Comparison of ENCODE assay signal across 1 cellular context in genomic region chr6:28218312-28219248, GRCh38.
TF ChIP-seq lines count a peak whose summit lies in the region.

No MANE protein-coding gene starts in this region.

TF ChIP-seq in HepG2, 621 proteins besides CTCF, POLR2A, EP300 and RAD21 (continued from another document and continues in another):
- TF ChIP-seq, protein P1, sequence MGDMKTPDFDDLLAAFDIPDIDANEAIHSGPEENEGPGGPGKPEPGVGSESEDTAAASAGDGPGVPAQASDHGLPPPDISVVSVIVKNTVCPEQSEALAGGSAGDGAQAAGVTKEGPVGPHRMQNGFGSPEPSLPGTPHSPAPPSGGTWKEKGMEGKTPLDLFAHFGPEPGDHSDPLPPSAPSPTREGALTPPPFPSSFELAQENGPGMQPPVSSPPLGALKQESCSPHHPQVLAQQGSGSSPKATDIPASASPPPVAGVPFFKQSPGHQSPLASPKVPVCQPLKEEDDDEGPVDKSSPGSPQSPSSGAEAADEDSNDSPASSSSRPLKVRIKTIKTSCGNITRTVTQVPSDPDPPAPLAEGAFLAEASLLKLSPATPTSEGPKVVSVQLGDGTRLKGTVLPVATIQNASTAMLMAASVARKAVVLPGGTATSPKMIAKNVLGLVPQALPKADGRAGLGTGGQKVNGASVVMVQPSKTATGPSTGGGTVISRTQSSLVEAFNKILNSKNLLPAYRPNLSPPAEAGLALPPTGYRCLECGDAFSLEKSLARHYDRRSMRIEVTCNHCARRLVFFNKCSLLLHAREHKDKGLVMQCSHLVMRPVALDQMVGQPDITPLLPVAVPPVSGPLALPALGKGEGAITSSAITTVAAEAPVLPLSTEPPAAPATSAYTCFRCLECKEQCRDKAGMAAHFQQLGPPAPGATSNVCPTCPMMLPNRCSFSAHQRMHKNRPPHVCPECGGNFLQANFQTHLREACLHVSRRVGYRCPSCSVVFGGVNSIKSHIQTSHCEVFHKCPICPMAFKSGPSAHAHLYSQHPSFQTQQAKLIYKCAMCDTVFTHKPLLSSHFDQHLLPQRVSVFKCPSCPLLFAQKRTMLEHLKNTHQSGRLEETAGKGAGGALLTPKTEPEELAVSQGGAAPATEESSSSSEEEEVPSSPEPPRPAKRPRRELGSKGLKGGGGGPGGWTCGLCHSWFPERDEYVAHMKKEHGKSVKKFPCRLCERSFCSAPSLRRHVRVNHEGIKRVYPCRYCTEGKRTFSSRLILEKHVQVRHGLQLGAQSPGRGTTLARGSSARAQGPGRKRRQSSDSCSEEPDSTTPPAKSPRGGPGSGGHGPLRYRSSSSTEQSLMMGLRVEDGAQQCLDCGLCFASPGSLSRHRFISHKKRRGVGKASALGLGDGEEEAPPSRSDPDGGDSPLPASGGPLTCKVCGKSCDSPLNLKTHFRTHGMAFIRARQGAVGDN (CRISPR knock-in tag; IDR thresholded peaks at IDR 0.05), result peak; percentile 94
- TF ChIP-seq, protein P2, sequence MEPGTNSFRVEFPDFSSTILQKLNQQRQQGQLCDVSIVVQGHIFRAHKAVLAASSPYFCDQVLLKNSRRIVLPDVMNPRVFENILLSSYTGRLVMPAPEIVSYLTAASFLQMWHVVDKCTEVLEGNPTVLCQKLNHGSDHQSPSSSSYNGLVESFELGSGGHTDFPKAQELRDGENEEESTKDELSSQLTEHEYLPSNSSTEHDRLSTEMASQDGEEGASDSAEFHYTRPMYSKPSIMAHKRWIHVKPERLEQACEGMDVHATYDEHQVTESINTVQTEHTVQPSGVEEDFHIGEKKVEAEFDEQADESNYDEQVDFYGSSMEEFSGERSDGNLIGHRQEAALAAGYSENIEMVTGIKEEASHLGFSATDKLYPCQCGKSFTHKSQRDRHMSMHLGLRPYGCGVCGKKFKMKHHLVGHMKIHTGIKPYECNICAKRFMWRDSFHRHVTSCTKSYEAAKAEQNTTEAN (CRISPR knock-in tag; conservative IDR thresholded peaks at IDR 0.05), result peak; percentile 78; the same call in 1 of the 2 replicates
- TF ChIP-seq ASH2L (IDR thresholded peaks at IDR 0.05; ENCODE audit: insufficient read length, low read depth, low read length), result peak; percentile 94
- peak; percentile 86; the same call in 1 of the 2 replicates for TF ChIP-seq ZNF792 (CRISPR knock-in tag; IDR thresholded peaks at IDR 0.05)
- 0 out of 2 replicates have a peak, but pooled peaks have one; percentile 52 for TF ChIP-seq ZNF101 (CRISPR knock-in tag; IDR thresholded peaks at IDR 0.05; ENCODE audit: borderline replicate concordance, low read depth)
- TF ChIP-seq GLI4 (CRISPR knock-in tag; IDR thresholded peaks at IDR 0.05; ENCODE audit: borderline replicate concordance), result no peak; the same call in 1 of the 2 replicates
- no peak for TF ChIP-seq FOXK2 (IDR thresholded peaks at IDR 0.05)
- TF ChIP-seq ZNF7 (CRISPR knock-in tag; IDR thresholded peaks at IDR 0.05), result peak; percentile 21; the same call in 1 of the 2 replicates
- TF ChIP-seq CHD4 (IDR thresholded peaks at IDR 0.05; ENCODE audit: borderline replicate concordance, low read length), result no peak
- TF ChIP-seq SMAD9 (CRISPR knock-in tag; IDR thresholded peaks at IDR 0.05), result peak; percentile 63; the same call in 1 of the 2 replicates
- TF ChIP-seq MIXL1 (CRISPR knock-in tag; IDR thresholded peaks at IDR 0.05), result 0 out of 2 replicates have a peak, but pooled peaks have one; percentile 5
- TF ChIP-seq ZNF230 (CRISPR knock-in tag; IDR thresholded peaks at IDR 0.05), result peak; percentile 83
- TF ChIP-seq FOXP1 (IDR thresholded peaks at IDR 0.05), result no peak
- TF ChIP-seq FOXP1 (CRISPR knock-in tag; IDR thresholded peaks at IDR 0.05), result no peak
- peak; percentile 45; the same call in 1 of the 2 replicates for TF ChIP-seq AHR (CRISPR knock-in tag; IDR thresholded peaks at IDR 0.05)
- TF ChIP-seq NR3C1 (CRISPR knock-in tag; IDR thresholded peaks at IDR 0.05), result no peak
- TF ChIP-seq ZNF501 (CRISPR knock-in tag; IDR thresholded peaks at IDR 0.05), result peak; percentile 74; the same call in 1 of the 2 replicates
- TF ChIP-seq ZNF749 (CRISPR knock-in tag; IDR thresholded peaks at IDR 0.05; ENCODE audit: borderline replicate concordance), result peak; percentile 61
- TF ChIP-seq PCBP2 (optimal IDR thresholded peaks at IDR 0.05; ENCODE audit: low read depth, low read length, poor library complexity, severe bottlenecking), result no peak
- no peak for TF ChIP-seq ZNF75D (CRISPR knock-in tag; IDR thresholded peaks at IDR 0.05; ENCODE audit: borderline replicate concordance)
- peak; percentile 63 for TF ChIP-seq ZNF709 (CRISPR knock-in tag; IDR thresholded peaks at IDR 0.05)
- no peak for TF ChIP-seq ARID2 (CRISPR knock-in tag; IDR thresholded peaks at IDR 0.05; ENCODE audit: borderline replicate concordance)
- no peak for TF ChIP-seq CREBL2 (CRISPR knock-in tag; IDR thresholded peaks at IDR 0.05; ENCODE audit: borderline replicate concordance)
- no peak for TF ChIP-seq CCAR2 (optimal IDR thresholded peaks at IDR 0.05; ENCODE audit: low read depth, low read length)
- TF ChIP-seq ZSCAN22 (CRISPR knock-in tag; IDR thresholded peaks at IDR 0.05), result no peak; the same call in 1 of the 2 replicates
- no peak for TF ChIP-seq PLSCR1 (CRISPR knock-in tag; IDR thresholded peaks at IDR 0.05; ENCODE audit: borderline replicate concordance)
- TF ChIP-seq HNRNPLL (IDR thresholded peaks at IDR 0.05; ENCODE audit: low read depth, low read length, poor library complexity, severe bottlenecking), result peak; percentile 50
- TF ChIP-seq ATF5 (CRISPR knock-in tag; IDR thresholded peaks at IDR 0.05; ENCODE audit: low read depth), result 0 out of 2 replicates have a peak, but pooled peaks have one; percentile 50
- TF ChIP-seq ZNF12 (CRISPR knock-in tag; IDR thresholded peaks at IDR 0.05), result no peak
- TF ChIP-seq ZNF232 (CRISPR knock-in tag; IDR thresholded peaks at IDR 0.05; ENCODE audit: borderline replicate concordance), result peak; percentile 56; the same call in 1 of the 2 replicates
- no peak for TF ChIP-seq FOXA1 (IDR thresholded peaks at IDR 0.05)
- TF ChIP-seq FOXA1 (CRISPR knock-in tag; IDR thresholded peaks at IDR 0.05), result no peak
- TF ChIP-seq ZNF10 (CRISPR knock-in tag; IDR thresholded peaks at IDR 0.05; ENCODE audit: borderline replicate concordance, low read depth), result no peak
- TF ChIP-seq PREB (CRISPR knock-in tag; IDR thresholded peaks at IDR 0.05), result no peak; the same call in 1 of the 2 replicates
- TF ChIP-seq MBNL3 (CRISPR knock-in tag; conservative IDR thresholded peaks at IDR 0.05), result no peak
- TF ChIP-seq RBM39 (IDR thresholded peaks at IDR 0.05; ENCODE audit: low read depth, low read length, poor library complexity, severe bottlenecking), result peak; percentile 86
- TF ChIP-seq ZNF18 (CRISPR knock-in tag; IDR thresholded peaks at IDR 0.05; ENCODE audit: insufficient replicate concordance), result no peak
- TF ChIP-seq NBN (conservative IDR thresholded peaks at IDR 0.05), result no peak
- no peak; the same call in 1 of the 2 replicates for TF ChIP-seq ZNF841 (CRISPR knock-in tag; IDR thresholded peaks at IDR 0.05; ENCODE audit: borderline replicate concordance)
- 0 out of 2 replicates have a peak, but pooled peaks have one; percentile 54 for TF ChIP-seq TEAD2 (CRISPR knock-in tag; IDR thresholded peaks at IDR 0.05)
- TF ChIP-seq ZFP37 (CRISPR knock-in tag; IDR thresholded peaks at IDR 0.05; ENCODE audit: borderline replicate concordance), result peak; percentile 87; the same call in 1 of the 2 replicates
- TF ChIP-seq ZNF639 (CRISPR knock-in tag; conservative IDR thresholded peaks at IDR 0.05), result peak; percentile 54; the same call in 1 of the 2 replicates
- TF ChIP-seq, protein P3, sequence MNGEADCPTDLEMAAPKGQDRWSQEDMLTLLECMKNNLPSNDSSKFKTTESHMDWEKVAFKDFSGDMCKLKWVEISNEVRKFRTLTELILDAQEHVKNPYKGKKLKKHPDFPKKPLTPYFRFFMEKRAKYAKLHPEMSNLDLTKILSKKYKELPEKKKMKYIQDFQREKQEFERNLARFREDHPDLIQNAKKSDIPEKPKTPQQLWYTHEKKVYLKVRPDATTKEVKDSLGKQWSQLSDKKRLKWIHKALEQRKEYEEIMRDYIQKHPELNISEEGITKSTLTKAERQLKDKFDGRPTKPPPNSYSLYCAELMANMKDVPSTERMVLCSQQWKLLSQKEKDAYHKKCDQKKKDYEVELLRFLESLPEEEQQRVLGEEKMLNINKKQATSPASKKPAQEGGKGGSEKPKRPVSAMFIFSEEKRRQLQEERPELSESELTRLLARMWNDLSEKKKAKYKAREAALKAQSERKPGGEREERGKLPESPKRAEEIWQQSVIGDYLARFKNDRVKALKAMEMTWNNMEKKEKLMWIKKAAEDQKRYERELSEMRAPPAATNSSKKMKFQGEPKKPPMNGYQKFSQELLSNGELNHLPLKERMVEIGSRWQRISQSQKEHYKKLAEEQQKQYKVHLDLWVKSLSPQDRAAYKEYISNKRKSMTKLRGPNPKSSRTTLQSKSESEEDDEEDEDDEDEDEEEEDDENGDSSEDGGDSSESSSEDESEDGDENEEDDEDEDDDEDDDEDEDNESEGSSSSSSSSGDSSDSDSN (CRISPR knock-in tag; IDR thresholded peaks at IDR 0.05), result peak; percentile 55; the same call in 1 of the 2 replicates
- TF ChIP-seq HIVEP1 (CRISPR knock-in tag; IDR thresholded peaks at IDR 0.05), result peak; percentile 52; the same call in 1 of the 2 replicates
- 0 out of 2 replicates have a peak, but pooled peaks have one; percentile 15 for TF ChIP-seq TCF7 (IDR thresholded peaks at IDR 0.05; ENCODE audit: low read depth)
- 0 out of 2 replicates have a peak, but pooled peaks have one; percentile 28 for TF ChIP-seq ZNF121 (CRISPR knock-in tag; IDR thresholded peaks at IDR 0.05)
- TF ChIP-seq U2AF1 (optimal IDR thresholded peaks at IDR 0.05; ENCODE audit: low read depth, low read length), result peak; percentile 76
- TF ChIP-seq ZNF552 (CRISPR knock-in tag; IDR thresholded peaks at IDR 0.05; ENCODE audit: borderline replicate concordance), result 0 out of 2 replicates have a peak, but pooled peaks have one; percentile 45
- TF ChIP-seq, protein P4, sequence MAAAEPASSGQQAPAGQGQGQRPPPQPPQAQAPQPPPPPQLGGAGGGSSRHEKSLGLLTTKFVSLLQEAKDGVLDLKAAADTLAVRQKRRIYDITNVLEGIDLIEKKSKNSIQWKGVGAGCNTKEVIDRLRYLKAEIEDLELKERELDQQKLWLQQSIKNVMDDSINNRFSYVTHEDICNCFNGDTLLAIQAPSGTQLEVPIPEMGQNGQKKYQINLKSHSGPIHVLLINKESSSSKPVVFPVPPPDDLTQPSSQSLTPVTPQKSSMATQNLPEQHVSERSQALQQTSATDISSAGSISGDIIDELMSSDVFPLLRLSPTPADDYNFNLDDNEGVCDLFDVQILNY (CRISPR knock-in tag; conservative IDR thresholded peaks at IDR 0.05), result 0 out of 2 replicates have a peak, but pooled peaks have one; percentile 8
- 0 out of 2 replicates have a peak, but pooled peaks have one; percentile 50 for TF ChIP-seq TBX2 (CRISPR knock-in tag; IDR thresholded peaks at IDR 0.05; ENCODE audit: borderline replicate concordance)
